Comparison of ENCODE assay signal across 8 cellular contexts in the genomic region with DNA sequence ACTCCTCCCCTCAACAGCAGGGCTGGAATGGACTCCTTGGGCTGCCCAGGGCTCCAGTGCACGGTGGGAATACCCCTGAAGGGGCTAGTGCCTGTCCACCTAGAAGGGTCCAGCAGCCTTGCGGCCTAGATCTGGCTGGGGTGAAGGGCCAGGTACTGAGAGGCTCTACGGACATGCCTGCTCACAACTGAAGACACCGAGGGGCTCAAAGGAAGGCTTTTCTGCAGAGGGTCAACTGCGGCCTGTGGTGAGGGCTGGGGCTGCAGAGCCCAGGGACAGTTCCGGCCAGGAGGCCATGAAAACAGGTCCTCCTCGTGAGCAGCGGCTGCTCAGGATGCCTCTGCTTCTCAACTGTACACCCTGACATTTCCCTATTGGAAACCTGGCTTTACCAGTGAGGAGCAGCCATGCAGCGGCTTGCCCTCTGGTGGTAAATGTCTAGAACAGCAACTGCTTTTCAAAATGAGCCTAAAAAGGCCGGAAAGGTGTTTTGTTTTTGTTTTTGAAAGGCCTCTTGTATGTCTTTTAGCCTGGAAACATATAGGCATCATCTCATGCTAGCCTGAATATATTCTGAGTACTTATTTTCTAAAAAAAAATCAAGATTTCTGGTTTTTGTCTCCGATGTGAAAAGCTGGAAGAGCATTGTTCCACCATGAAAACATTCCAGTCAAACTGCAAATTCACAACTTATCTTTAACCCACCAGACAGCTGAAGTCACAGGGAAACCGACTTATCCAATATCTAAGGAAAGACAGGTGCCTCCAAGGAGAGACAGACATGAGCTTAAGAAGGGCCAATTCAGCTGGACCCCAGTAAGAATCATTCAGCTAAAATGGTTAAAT.
DNase-seq lines count a peak whose midpoint lies in the region; ATAC-seq and TF ChIP-seq lines count a peak whose summit lies in the region.

No MANE protein-coding gene starts in this region.

- no peak overlapping the region for H3K4me3 ChIP-seq in AG04449 (ENCODE audit: low read depth, low read length)
- H3K4me3 ChIP-seq in foreskin fibroblast (ENCODE audit: low read depth in 1 of 2, low read length in 2 of 2): no peak overlapping the region

- peaks cover 11% of the 10 kb centered on the region for H3K9me3 Mint-ChIP-seq in activated CD8-positive, alpha-beta memory T cell treated with anti-CD3 and anti-CD28 coated beads, Interleukin-2, amount 10 ng/mL, durations not matched to agents 7 days and 5 days (ENCODE audit: low read depth)

- H3K4me1 Mint-ChIP-seq in activated CD8-positive, alpha-beta memory T cell treated with anti-CD3 and anti-CD28 coated beads, Interleukin-2, amount 10 ng/mL, durations not matched to agents 7 days and 5 days: peaks cover 58% of the 10 kb centered on the region

- ATAC-seq in activated CD8-positive, alpha-beta memory T cell treated with anti-CD3 and anti-CD28 coated beads, Interleukin-2, amount 10 ng/mL, durations not matched to agents 7 days and 5 days: peak; percentile 37
- ATAC-seq in omental fat pad (ENCODE audit: low FRiP score): peak; percentile 28
- no peak for ATAC-seq in HG03442 (IDR thresholded peaks at IDR 0.05; ENCODE audit: unreplicated experiment)

- H3K27ac Mint-ChIP-seq in activated CD8-positive, alpha-beta memory T cell treated with anti-CD3 and anti-CD28 coated beads, Interleukin-2, amount 10 ng/mL, durations not matched to agents 7 days and 5 days: peak overlapping the region; percentile 15

- peaks cover 16% of the 10 kb centered on the region for H3K36me3 Mint-ChIP-seq in activated CD8-positive, alpha-beta memory T cell treated with anti-CD3 and anti-CD28 coated beads, Interleukin-2, amount 10 ng/mL, durations not matched to agents 7 days and 5 days

- POLR2A ChIA-PET in AG04449 (lab: Yijun Ruan, JAX): interaction anchor here (2.5 kb wide), 1 partner anchor 164 kb away, joined by 10 read pairs; the partner anchor contains the start of gene KLF13

- H3K4me3 Mint-ChIP-seq in activated CD8-positive, alpha-beta memory T cell treated with anti-CD3 and anti-CD28 coated beads, Interleukin-2, amount 10 ng/mL, durations not matched to agents 7 days and 5 days: no peak overlapping the region

- CTCF ChIA-PET in AG04449 (lab: Yijun Ruan, JAX): interaction anchor here (0.6 to 9.5 kb wide), 51 partner anchors 8 to 831 kb away, joined by 3 to 168 read pairs (median 6); partner anchors contain the start of genes FAN1 and KLF13
- CTCF ChIA-PET in activated CD8-positive, alpha-beta memory T cell treated with anti-CD3 and anti-CD28 coated beads, Interleukin-2, amount 10 ng/mL, durations not matched to agents 7 days and 5 days (lab: Charles Lee): interaction anchor here (0.7 to 10.9 kb wide), 33 partner anchors 8 to 476 kb away, joined by 3 to 272 read pairs (median 7); no protein-coding TSS in a partner anchor

- DNase-seq in AG04449 (ENCODE audit: low read depth, low spot score) (no peak), ELF-1 (ENCODE audit: low read depth, low spot score) (peak; percentile 66), NCI-H2171 treated with DMSO at 0.1 percent for 48 hours (lab: John Stamatoyannopoulos, UW) (peak; percentile 55), foreskin fibroblast (peak; percentile 46 to 78), omental fat pad (ENCODE audit: low spot score) (no peak), occipital lobe (lab: John Stamatoyannopoulos, UW) (no peak)
- DNase-seq in activated CD8-positive, alpha-beta memory T cell treated with anti-CD3 and anti-CD28 coated beads, Interleukin-2, amount 10 ng/mL, durations not matched to agents 7 days and 5 days: peak; percentile 57

- TF ChIP-seq CTCF in AG04449 (IDR thresholded peaks at IDR 0.05; ENCODE audit: insufficient read depth, low read length, missing control alignments) (peak; percentile 80), foreskin fibroblast (IDR thresholded peaks at IDR 0.05; ENCODE audit: low read depth, low read length) (peak; percentile 89), omental fat pad (IDR thresholded peaks at IDR 0.05) (peak in 2 of 3 donors; percentile 39 to 46)

- H3K27me3 Mint-ChIP-seq in activated CD8-positive, alpha-beta memory T cell treated with anti-CD3 and anti-CD28 coated beads, Interleukin-2, amount 10 ng/mL, durations not matched to agents 7 days and 5 days: no peaks in the 10 kb centered on the region

Comparison
In these comparisons a context has a peak if more than half of its experiments do, and no peak if none do; other contexts are left out.
1. DNase-seq: peak in ELF-1 (single experiment), NCI-H2171 treated with DMSO at 0.1 percent for 48 hours (single experiment), activated CD8-positive, alpha-beta memory T cell treated with anti-CD3 and anti-CD28 coated beads, Interleukin-2, amount 10 ng/mL, durations not matched to agents 7 days and 5 days (single experiment) and foreskin fibroblast (2 of 2); none in AG04449 (single experiment), omental fat pad (single experiment) and occipital lobe (single experiment).
2. Peak in every context shown above with its lines, with median percentiles within 50 percentile points of each other: CTCF ChIP-seq.